8 cellular contexts compared by ENCODE assay signal in the genomic region with DNA sequence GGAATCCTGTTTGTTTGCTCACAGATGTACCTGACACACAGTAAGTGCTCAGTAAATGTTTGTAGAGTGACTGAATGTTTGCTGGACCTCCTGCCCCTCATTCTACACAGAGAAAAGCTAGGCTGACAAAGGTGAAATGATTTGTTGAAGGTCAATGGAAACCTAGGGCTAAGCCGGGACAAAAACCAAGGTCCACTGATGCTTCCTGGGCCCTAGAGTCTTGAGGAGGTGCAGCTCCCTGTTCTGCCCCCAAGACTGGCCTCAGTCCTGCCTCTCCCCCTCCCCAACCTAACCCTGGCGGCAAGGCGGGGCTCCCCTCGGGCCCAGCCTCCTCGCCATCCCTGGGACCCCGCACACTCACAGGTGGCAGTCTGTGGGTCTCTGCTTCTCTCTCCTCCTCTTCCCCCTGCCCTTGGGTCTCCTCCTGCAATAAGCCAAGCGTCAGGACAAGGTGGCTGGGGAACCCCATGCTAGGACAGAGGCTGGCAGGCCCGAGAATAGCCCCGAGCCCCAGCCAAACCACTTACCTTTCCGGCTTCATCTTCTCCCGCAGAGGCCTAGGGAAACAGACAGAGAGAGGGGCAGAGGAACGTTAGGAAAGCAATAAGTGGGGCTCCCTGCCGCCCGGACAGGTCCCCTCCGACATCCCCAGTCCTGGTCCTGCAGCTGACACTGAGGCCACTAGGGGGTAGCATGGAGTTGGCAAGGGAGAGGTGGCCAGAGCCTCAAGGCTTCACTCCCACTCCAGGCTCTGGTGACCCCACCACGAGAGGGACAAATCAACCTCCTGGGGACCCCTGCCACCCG. TPM values are rescaled to one million over a fixed set of nuclear protein-coding genes. Genes with fewer than 3 reads are reported as not detected.
DNase-seq lines count a peak whose midpoint lies in the region; ATAC-seq and TF ChIP-seq lines count a peak whose summit lies in the region.

No MANE protein-coding gene starts in this region.

- H3K4me3 ChIP-seq in CD8-positive, alpha-beta T cell (ENCODE audit: low read depth, low read length): no peak overlapping the region

- no peaks in the 10 kb centered on the region for H3K9me3 ChIP-seq in CD8-positive, alpha-beta T cell (ENCODE audit: low read length)

- peaks cover 30% of the 10 kb centered on the region for H3K4me1 ChIP-seq in CD8-positive, alpha-beta T cell (ENCODE audit: insufficient read depth, low read length)

- no peaks in the 10 kb centered on the region for H3K9me3 Mint-ChIP-seq in CD8-positive, alpha-beta T cell
- H3K9me3 Mint-ChIP-seq in memory B cell: no peaks in the 10 kb centered on the region

- H3K27ac Mint-ChIP-seq in CD8-positive, alpha-beta T cell: no peak overlapping the region
- peak overlapping the region; percentile 10 for H3K27ac Mint-ChIP-seq in memory B cell

- CTCF ChIA-PET in CD8-positive, alpha-beta T cell (lab: Charles Lee): interaction anchor here (0.5 to 6.6 kb wide), 20 partner anchors 10 to 356 kb away, joined by 3 to 65 read pairs (median 4); a partner anchor contains a TSS
- CTCF ChIA-PET in HEK293T (lab: Yijun Ruan, JAX): interaction anchor here (0.6 to 2.4 kb wide), 15 partner anchors 8 to 143 kb away, joined by 3 to 16 read pairs (median 5); a partner anchor contains a TSS

- peak; percentile 83 for ATAC-seq in CD8-positive, alpha-beta T cell
- ATAC-seq in memory B cell (ENCODE audit: low read depth): peak; percentile 73
- ATAC-seq in GM21723 (IDR thresholded peaks at IDR 0.05; ENCODE audit: unreplicated experiment): no peak

- H3K4me1 Mint-ChIP-seq in CD8-positive, alpha-beta T cell (ENCODE audit: low read depth): peaks cover 26% of the 10 kb centered on the region
- peaks cover 27% of the 10 kb centered on the region for H3K4me1 Mint-ChIP-seq in memory B cell

- DNase-seq in CD8-positive, alpha-beta T cell: peak; percentile 49 to 83 (median 69)
- DNase-seq in HEK293T (ENCODE audit: extremely low spot score) (peak; percentile 83), NCI-H748 (lab: John Stamatoyannopoulos, UW; ENCODE audit: unreplicated experiment) (peak; percentile 61), dermis microvascular lymphatic vessel endothelial cell (ENCODE audit: low read depth in 2 of 2) (peak; percentile 43 to 73), memory B cell (ENCODE audit: low spot score in 2 of 2) (peak; percentile 72 to 78)
- peak; percentile 84 to 87 for DNase-seq in activated CD4-positive, alpha-beta T cell treated with anti-CD3 and anti-CD28 coated beads, Interleukin-2, amount 50 U/mL, for 48 hours
- peak; percentile 27 to 39 for DNase-seq in stimulated activated CD8-positive, alpha-beta memory T cell treated with anti-CD3 and anti-CD28 coated beads, Interleukin-15, amount 100 ng/mL, for 4 hours (ENCODE audit: low read depth in 2 of 2)

- H3K36me3 ChIP-seq in CD8-positive, alpha-beta T cell (ENCODE audit: insufficient read depth, low read length): no peaks in the 10 kb centered on the region

- POLR2A ChIA-PET in CD8-positive, alpha-beta T cell (lab: Charles Lee): interaction anchor here (1.0 to 1.2 kb wide), 3 partner anchors 8 to 57 kb away, joined by 3 read pairs; a partner anchor contains a TSS
- POLR2A ChIA-PET in HEK293T (lab: Yijun Ruan, JAX): interaction anchor here (1.3 to 1.8 kb wide), 3 partner anchors 8 to 181 kb away, joined by 3 to 11 read pairs (median 4); a partner anchor contains a TSS

- peaks cover 3% of the 10 kb centered on the region for H3K27me3 Mint-ChIP-seq in CD8-positive, alpha-beta T cell (ENCODE audit: low read depth)
- peaks cover 5% of the 10 kb centered on the region for H3K27me3 Mint-ChIP-seq in memory B cell

- intact Hi-C loops in CD8-positive, alpha-beta T cell (cut with DNase I, micrococcal nuclease): loop anchor here (1.0 to 10.0 kb wide), 4 partner anchors 56 to 359 kb away; a partner anchor contains a TSS

- no peak overlapping the region for H3K27ac ChIP-seq in CD8-positive, alpha-beta T cell (ENCODE audit: low read depth, low read length)

- H3K36me3 Mint-ChIP-seq in CD8-positive, alpha-beta T cell: no peaks in the 10 kb centered on the region
- H3K36me3 Mint-ChIP-seq in memory B cell: no peaks in the 10 kb centered on the region

- TF ChIP-seq CTCF in CD8-positive, alpha-beta T cell (IDR thresholded peaks at IDR 0.05): peak; percentile 84

- H3K4me3 Mint-ChIP-seq in CD8-positive, alpha-beta T cell: peak overlapping the region; percentile 18
- peak overlapping the region; percentile 9 for H3K4me3 Mint-ChIP-seq in memory B cell

- no peaks in the 10 kb centered on the region for H3K27me3 ChIP-seq in CD8-positive, alpha-beta T cell (ENCODE audit: insufficient read depth, low read length)

TF ChIP-seq in HEK293T, 16 proteins besides CTCF, POLR2A, EP300 and RAD21:
- no peak for TF ChIP-seq NFRKB (IDR thresholded peaks at IDR 0.05)
- TF ChIP-seq TARDBP (IDR thresholded peaks at IDR 0.05): no peak
- TF ChIP-seq SP1 (IDR thresholded peaks at IDR 0.05): no peak
- TF ChIP-seq HDGF (IDR thresholded peaks at IDR 0.05; ENCODE audit: borderline replicate concordance): no peak
- no peak for TF ChIP-seq FOXK2 (IDR thresholded peaks at IDR 0.05)
- TF ChIP-seq BHLHE40 (IDR thresholded peaks at IDR 0.05; ENCODE audit: borderline replicate concordance): no peak
- TF ChIP-seq CTBP1 (IDR thresholded peaks at IDR 0.05; ENCODE audit: borderline replicate concordance): no peak
- TF ChIP-seq, protein P1, sequence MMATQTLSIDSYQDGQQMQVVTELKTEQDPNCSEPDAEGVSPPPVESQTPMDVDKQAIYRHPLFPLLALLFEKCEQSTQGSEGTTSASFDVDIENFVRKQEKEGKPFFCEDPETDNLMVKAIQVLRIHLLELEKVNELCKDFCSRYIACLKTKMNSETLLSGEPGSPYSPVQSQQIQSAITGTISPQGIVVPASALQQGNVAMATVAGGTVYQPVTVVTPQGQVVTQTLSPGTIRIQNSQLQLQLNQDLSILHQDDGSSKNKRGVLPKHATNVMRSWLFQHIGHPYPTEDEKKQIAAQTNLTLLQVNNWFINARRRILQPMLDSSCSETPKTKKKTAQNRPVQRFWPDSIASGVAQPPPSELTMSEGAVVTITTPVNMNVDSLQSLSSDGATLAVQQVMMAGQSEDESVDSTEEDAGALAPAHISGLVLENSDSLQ (IDR thresholded peaks at IDR 0.05): no peak
- TF ChIP-seq ELF4 (IDR thresholded peaks at IDR 0.05): no peak
- no peak for TF ChIP-seq ARNT (IDR thresholded peaks at IDR 0.05)
- TF ChIP-seq L3MBTL2 (conservative IDR thresholded peaks at IDR 0.05): no peak
- TF ChIP-seq FOXA1 (IDR thresholded peaks at IDR 0.05): no peak
- no peak for TF ChIP-seq SUZ12 (IDR thresholded peaks at IDR 0.05)
- no peak for TF ChIP-seq ZNF384 (IDR thresholded peaks at IDR 0.05)
- TF ChIP-seq LEF1 (IDR thresholded peaks at IDR 0.05; ENCODE audit: borderline replicate concordance): no peak
- TF ChIP-seq FOXM1 (IDR thresholded peaks at IDR 0.05; ENCODE audit: borderline replicate concordance): no peak

RNA-seq across cellular contexts. Expression of a gene that starts 9.3 kb away (rescaled TPM):
- under 1 TPM in 1 of 2 experiments, not detected in 1; 0.44 TPM for total RNA-seq in CD8-positive, alpha-beta T cell
- 34.1 and 44.8 TPM in 2 replicates for total RNA-seq in dermis microvascular lymphatic vessel endothelial cell

RNA-seq across cellular contexts. Expression of a gene that starts 23.0 kb away (rescaled TPM):
- total RNA-seq in CD8-positive, alpha-beta T cell: 10 to 100 TPM in 1 of 2 experiments, 1 to 10 TPM in 1; 8.9 to 10.8 TPM
- 5.6 and 6.6 TPM in 2 replicates for total RNA-seq in dermis microvascular lymphatic vessel endothelial cell

RNA-seq across cellular contexts. Expression of a gene that starts 56.7 kb away (rescaled TPM):
- 10 to 100 TPM; 19.8 to 20.6 TPM for total RNA-seq in CD8-positive, alpha-beta T cell
- 37.2 and 70.8 TPM in 2 replicates for total RNA-seq in dermis microvascular lymphatic vessel endothelial cell

Comparison
In these comparisons a context has a peak if more than half of its experiments do, and no peak if none do; other contexts are left out.
1. DNase-seq: peak in every context shown above with its lines; median percentile 86 in activated CD4-positive, alpha-beta T cell treated with anti-CD3 and anti-CD28 coated beads, Interleukin-2, amount 50 U/mL, for 48 hours; 83 in HEK293T; 75 in memory B cell; 69 in CD8-positive, alpha-beta T cell; 61 in NCI-H748; 58 in dermis microvascular lymphatic vessel endothelial cell; 33 in stimulated activated CD8-positive, alpha-beta memory T cell treated with anti-CD3 and anti-CD28 coated beads, Interleukin-15, amount 100 ng/mL, for 4 hours.
2. RNA of a gene that starts 9.3 kb away (total RNA-seq): 34.1 to 44.8 TPM in dermis microvascular lymphatic vessel endothelial cell; 0.44 TPM in CD8-positive, alpha-beta T cell; every median in the first group is over 10 times any median in the second.